ENCODE assay signal across 8 cellular contexts in genomic region chr3:101513419-101513986, GRCh38. TPM values are rescaled to one million over a fixed set of nuclear protein-coding genes. Genes with fewer than 3 reads are reported as not detected.
A peak's percentile ranks its signal among the peaks of the same experiment; 100 is the strongest.
DNase-seq lines count a peak whose midpoint lies in the region; ATAC-seq, FAIRE-seq and TF ChIP-seq lines count a peak whose summit lies in the region.

No MANE protein-coding gene starts in this region.

- intact Hi-C loops in prostate gland (cut with DNase I), result loop anchor here (10.0 kb wide), 1 partner anchor 171 kb away; the partner anchor contains the start of gene RPL24

- peak overlapping the region; percentile 86 for H3K9ac ChIP-seq in BLaER1

- H3K9me3 ChIP-seq in BLaER1 (no peaks in the 10 kb centered on the region), WERI-Rb-1 (ENCODE audit: severe bottlenecking) (no peaks in the 10 kb centered on the region), prostate gland (no peaks in the 10 kb centered on the region)

- ATAC-seq in HG03342 (IDR thresholded peaks at IDR 0.05; ENCODE audit: unreplicated experiment), result peak; percentile 35
- peak; percentile 37 for ATAC-seq in foreskin keratinocyte

- H3K27me3 ChIP-seq in BLaER1 (no peaks in the 10 kb centered on the region), WERI-Rb-1 (ENCODE audit: insufficient read depth, low read depth, severe bottlenecking) (no peaks in the 10 kb centered on the region), foreskin keratinocyte (no peaks in the 10 kb centered on the region), prostate gland (replicated peaks; ENCODE audit: insufficient read depth) (no peaks in the 10 kb centered on the region)

- no peaks in the 10 kb centered on the region for H3K36me3 ChIP-seq in BLaER1
- peaks cover 6% of the 10 kb centered on the region; the same call in 1 of the 2 replicates for H3K36me3 ChIP-seq in WERI-Rb-1
- H3K36me3 ChIP-seq in prostate gland, result no peaks in the 10 kb centered on the region

- no peak for FAIRE-seq in GM19239 (lab: Jason Lieb, UNC)

- DNase-seq in GM19239 (ENCODE audit: insufficient read length, low spot score), result peak; percentile 39
- no peak for DNase-seq in WERI-Rb-1
- no peak for DNase-seq in foreskin keratinocyte
- no peak for DNase-seq in prostate gland (ENCODE audit: low spot score)
- DNase-seq in DMS79 (lab: John Stamatoyannopoulos, UW), result no peak
- DNase-seq in stimulated activated CD4-positive, alpha-beta T cell treated with anti-CD3 and anti-CD28 coated beads, Interleukin-4, amount 100 ng/mL, for 4 hours, result no peak

- peak overlapping the region; percentile 90 for H3K27ac ChIP-seq in BLaER1
- H3K27ac ChIP-seq in WERI-Rb-1, result peak overlapping the region; percentile 89
- peak overlapping the region; percentile 94 for H3K27ac ChIP-seq in foreskin keratinocyte
- H3K27ac ChIP-seq in prostate gland, result peak overlapping the region; percentile 93 to 96

- TF ChIP-seq POLR2A in prostate gland (IDR thresholded peaks at IDR 0.05), result no peak

- H3K4me2 ChIP-seq in BLaER1, result peak overlapping the region; percentile 59

- peaks cover 25% of the 10 kb centered on the region for H3K4me1 ChIP-seq in BLaER1
- H3K4me1 ChIP-seq in foreskin keratinocyte, result peaks cover 20% of the 10 kb centered on the region
- H3K4me1 ChIP-seq in prostate gland (replicated peaks), result no peaks in the 10 kb centered on the region

- no peaks in the 10 kb centered on the region for H4K20me1 ChIP-seq in BLaER1

- WGBS in prostate gland, result 17% methylated on average over 12 of the region's 12 CpGs

- H3K4me3 ChIP-seq in BLaER1 (peak overlapping the region; percentile 79), WERI-Rb-1 (ENCODE audit: low read depth, low read length) (peak overlapping the region; percentile 69), prostate gland (peak overlapping the region; percentile 63 to 68)

- TF ChIP-seq CTCF in WERI-Rb-1 (IDR thresholded peaks at IDR 0.05; ENCODE audit: low read depth, low read length) (no peak), foreskin keratinocyte (conservative IDR thresholded peaks at IDR 0.05) (no peak), prostate gland (IDR thresholded peaks at IDR 0.05) (no peak)

RNA-seq across cellular contexts. Expression of gene SENP7, which starts 0.5 kb away (rescaled TPM):
- total RNA-seq in foreskin keratinocyte (6.0 and 6.4 TPM in 2 replicates), prostate gland (10 to 100 TPM; 16.4 to 22.7 TPM)
- polyA plus RNA-seq in foreskin keratinocyte, result 0.92 and 1.3 TPM in 2 replicates

RNA-seq across cellular contexts. Expression of gene TRMT10C, which starts 48.2 kb away (rescaled TPM):
- total RNA-seq in foreskin keratinocyte (29.6 and 30.9 TPM in 2 replicates), prostate gland (10 to 100 TPM; 13.7 to 13.9 TPM)
- 25.1 and 28.1 TPM in 2 replicates for polyA plus RNA-seq in foreskin keratinocyte
